9 cellular contexts compared by ENCODE assay signal in genomic region chr16:9139965-9140364, GRCh38. TPM values are rescaled to one million over a fixed set of nuclear protein-coding genes. Genes with fewer than 3 reads are reported as not detected.
DNase-seq lines count a peak whose midpoint lies in the region; ATAC-seq, FAIRE-seq and TF ChIP-seq lines count a peak whose summit lies in the region.
"Had no signal": no experiment of that assay in that cellular context is flagged by ENCODE, and none has a peak within 500 bp of the region (broad histone marks: within the 10 kb centered on the region; RNA-seq: fewer than 3 reads in every experiment).

No MANE protein-coding gene starts in this region.

- no peak overlapping the region for H3K4me2 ChIP-seq in SK-N-SH
- H3K4me2 ChIP-seq in HepG2 (ENCODE audit: low read depth, low read length), result no peak overlapping the region

- H3K79me2 ChIP-seq in SK-N-SH (ENCODE audit: insufficient read depth), result peaks cover 1% of the 10 kb centered on the region; the same call in 1 of the 2 replicates
- H3K79me2 ChIP-seq in HepG2 (ENCODE audit: insufficient read depth, low read length), result no peaks in the 10 kb centered on the region

- TF ChIP-seq EP300 in SK-N-SH (IDR thresholded peaks at IDR 0.05; ENCODE audit: borderline replicate concordance in 1 of 2, low read depth in 1 of 2, low read length in 1 of 2) (no peak), HepG2 (IDR thresholded peaks at IDR 0.05; ENCODE audit: low read depth in 2 of 2, low read length in 2 of 2) (no peak), HepG2 (CRISPR knock-in tag; IDR thresholded peaks at IDR 0.05; ENCODE audit: borderline replicate concordance) (no peak)

- no peak overlapping the region for H3K9ac ChIP-seq in SK-N-SH
- no peak overlapping the region for H3K9ac ChIP-seq in HepG2 (ENCODE audit: insufficient read depth, low read depth, low read length)

- 90% methylated on average over 7 of the region's 7 CpGs for WGBS in SK-N-SH (ENCODE audit: low lambda C conversion rate)
- 69% methylated on average over 7 of the region's 7 CpGs for WGBS in HepG2 (ENCODE audit: low lambda C conversion rate)

- peak; percentile 68 for ATAC-seq in HG02870 (IDR thresholded peaks at IDR 0.05; ENCODE audit: unreplicated experiment)
- peak; percentile 70 for ATAC-seq in HepG2
- no peak for ATAC-seq in GM21526 (IDR thresholded peaks at IDR 0.05; ENCODE audit: low FRiP score, unreplicated experiment)

- no peak overlapping the region for H3K4me3 ChIP-seq in SK-N-SH (ENCODE audit: low read depth in 2 of 2, low read length in 1 of 2)
- no peak overlapping the region for H3K4me3 ChIP-seq in HepG2 (replicated peaks in 1 of 3; ENCODE audit: insufficient read depth in 1 of 3, low read depth in 2 of 3, low read length in 3 of 3)
- no peak overlapping the region for H3K4me3 ChIP-seq in uterus

- TF ChIP-seq RAD21 in SK-N-SH (IDR thresholded peaks at IDR 0.05; ENCODE audit: low read length), result no peak
- no peak for TF ChIP-seq RAD21 in HepG2 (CRISPR knock-in tag; IDR thresholded peaks at IDR 0.05)

- intact Hi-C loops in HepG2 (cut with micrococcal nuclease; ENCODE audit: unreplicated experiment), result loop anchor here (1.0 to 10.0 kb wide), 5 partner anchors 85 to 565 kb away; no protein-coding TSS in a partner anchor
- intact Hi-C loops in uterus (cut with DNase I; ENCODE audit: low total_unique reads), result no loop called here

- peak; percentile 1 for DNase-seq in NCI-H1105 treated with DMSO at 0.1 percent for 48 hours (lab: John Stamatoyannopoulos, UW)
- no peak for DNase-seq in NCI-H1105 (lab: John Stamatoyannopoulos, UW)
- peak; percentile 42 for DNase-seq in SK-N-SH
- DNase-seq in HepG2 (ENCODE audit: low spot score), result peak; percentile 64
- no peak for DNase-seq in GOT3 (lab: John Stamatoyannopoulos, UW)
- no peak for DNase-seq in uterus

- H3K4me1 ChIP-seq in SK-N-SH (ENCODE audit: control insufficient read depth in 1 of 2, insufficient read depth in 2 of 2, low read depth in 1 of 2, low read length in 1 of 2) (peaks cover 0 to 6% of the 10 kb centered on the region in 2 experiments; a peak in 2 of 4 replicates), HepG2 (ENCODE audit: insufficient read depth, low read length) (peaks cover 22% of the 10 kb centered on the region), uterus (no peaks in the 10 kb centered on the region)

- H3K27me3 ChIP-seq in SK-N-SH (ENCODE audit: insufficient read depth), result no peaks in the 10 kb centered on the region
- H3K27me3 ChIP-seq in HepG2 (ENCODE audit: control insufficient read depth in 1 of 2, insufficient read depth in 2 of 2, low read length in 2 of 2), result peaks cover 7 to 14% of the 10 kb centered on the region in 2 experiments; a peak in 4 of 5 replicates
- H3K27me3 ChIP-seq in uterus, result no peaks in the 10 kb centered on the region

- BruUV-seq in HepG2 (replicated peaks; lab: Mats Ljungman, UMichigan), result no TSS peak

- in situ Hi-C loops in HepG2 (cut with HindIII; ENCODE audit: extremely low pct_ligation_motif_present, low pct_unique_long_range_greater_than_20kb), result no loop called here

- H4K20me1 ChIP-seq in SK-N-SH (ENCODE audit: insufficient read depth) (peaks cover 10% of the 10 kb centered on the region; the same call in 1 of the 2 replicates), HepG2 (ENCODE audit: insufficient read depth, low read length) (no peaks in the 10 kb centered on the region)

- TF ChIP-seq POLR2A in HepG2 (IDR thresholded peaks at IDR 0.05; ENCODE audit: insufficient read depth in 1 of 2, low read depth in 2 of 2, low read length in 2 of 2), result no peak
- no peak for TF ChIP-seq POLR2A in uterus (IDR thresholded peaks at IDR 0.05)

- peak; percentile 83 for FAIRE-seq in HepG2 (lab: Jason Lieb, UNC)

- POLR2A ChIA-PET in SK-N-SH (lab: Yijun Ruan, JAX), result no interaction called here
- POLR2A ChIA-PET in HepG2 (lab: Yijun Ruan, JAX), result no interaction called here

- CTCF ChIA-PET in SK-N-SH (lab: Yijun Ruan, JAX), result interaction anchor here (1.1 to 3.6 kb wide), 5 partner anchors 9 to 204 kb away, joined by 3 to 30 read pairs (median 11); no protein-coding TSS in a partner anchor
- CTCF ChIA-PET in HepG2 (lab: Yijun Ruan, JAX; ENCODE audit: low intra/inter-chr PET ratio, low total read pairs), result interaction anchor here (1.3 kb wide), 1 partner anchor 1042 kb away, joined by 4 read pairs; the partner anchor contains the start of gene GRIN2A

- H2AFZ ChIP-seq in SK-N-SH (ENCODE audit: low read depth) (no peak overlapping the region), HepG2 (ENCODE audit: low read length) (no peak overlapping the region)

- no peak overlapping the region for H3K27ac ChIP-seq in SK-N-SH (ENCODE audit: low read depth in 2 of 2, low read length in 1 of 2)
- no peak overlapping the region for H3K27ac ChIP-seq in HepG2 (ENCODE audit: extremely low read length, insufficient read depth, low read length)
- H3K27ac ChIP-seq in uterus, result no peak overlapping the region
- H3K27ac ChIP-seq: epithelial cell of prostate had no signal

- no peak for TF ChIP-seq CTCF in SK-N-SH (IDR thresholded peaks at IDR 0.05)
- no peak for TF ChIP-seq CTCF in HepG2 (CRISPR knock-in tag; IDR thresholded peaks at IDR 0.05)
- TF ChIP-seq CTCF in uterus (IDR thresholded peaks at IDR 0.05), result no peak

- H3K9me2 ChIP-seq in SK-N-SH, result no peaks in the 10 kb centered on the region

- H3K36me3 ChIP-seq in SK-N-SH (replicated peaks in 1 of 2; ENCODE audit: control insufficient read depth in 1 of 2, insufficient read depth in 2 of 2, low read length in 1 of 2), result peaks cover 0 to 5% of the 10 kb centered on the region in 2 experiments
- no peaks in the 10 kb centered on the region for H3K36me3 ChIP-seq in HepG2 (replicated peaks in 1 of 2; ENCODE audit: control insufficient read depth in 1 of 2, insufficient read depth in 2 of 2, low read length in 2 of 2)
- H3K36me3 ChIP-seq in uterus, result no peaks in the 10 kb centered on the region

- H3F3A ChIP-seq in SK-N-SH (replicated peaks; ENCODE audit: insufficient read depth), result no peaks in the 10 kb centered on the region

- H3K9me3 ChIP-seq in SK-N-SH (no peaks in the 10 kb centered on the region), HepG2 (ENCODE audit: low read length) (no peaks in the 10 kb centered on the region), uterus (no peaks in the 10 kb centered on the region)

TF ChIP-seq in SK-N-SH, 30 proteins besides CTCF, POLR2A, EP300 and RAD21 (continues in another document):
- no peak for TF ChIP-seq TCF12 (IDR thresholded peaks at IDR 0.05)
- 0 out of 2 replicates have a peak, but pooled peaks have one; percentile 24 for TF ChIP-seq USF2 (IDR thresholded peaks at IDR 0.05; ENCODE audit: borderline replicate concordance, low read depth, low read length)
- TF ChIP-seq GABPA (IDR thresholded peaks at IDR 0.05; ENCODE audit: low read depth), result no peak
- no peak for TF ChIP-seq MEF2A (IDR thresholded peaks at IDR 0.05; ENCODE audit: borderline replicate concordance, low read depth)

TF ChIP-seq in HepG2, 621 proteins besides CTCF, POLR2A, EP300 and RAD21 (continues in another document):
- TF ChIP-seq ZNF260 (CRISPR knock-in tag; IDR thresholded peaks at IDR 0.05; ENCODE audit: borderline replicate concordance, low read depth) (no peak), ZNF607 (CRISPR knock-in tag; IDR thresholded peaks at IDR 0.05; ENCODE audit: borderline replicate concordance) (no peak), DBP (CRISPR knock-in tag; IDR thresholded peaks at IDR 0.05; ENCODE audit: not compliant biosample characterization) (no peak), CREM (IDR thresholded peaks at IDR 0.05) (peak; percentile 22; the same call in 1 of the 2 replicates), CREM (CRISPR knock-in tag; IDR thresholded peaks at IDR 0.05) (no peak), ONECUT2 (CRISPR knock-in tag; IDR thresholded peaks at IDR 0.05) (no peak), TEAD3 (CRISPR knock-in tag; optimal IDR thresholded peaks at IDR 0.05; ENCODE audit: borderline replicate concordance) (no peak)

RNA-seq across cellular contexts. Expression of gene HAPSTR1, which starts 48.5 kb away (rescaled TPM):
- polyA plus RNA-seq in SK-N-SH (2012; rRNA removed) (7.0 and 8.6 TPM in 2 replicates), HepG2 (2011; rRNA removed) (23.6 and 25.2 TPM in 2 replicates)
- polyA plus RNA-seq in SK-N-SH (2012; cell fraction: cytosol; rRNA removed), result 9.4 and 11.4 TPM in 2 replicates
- polyA plus RNA-seq in SK-N-SH (2012; cell fraction: nucleus; rRNA removed), result 10.2 and 13.8 TPM in 2 replicates
- total RNA-seq in HepG2 (2016; rRNA removed; fragmentation: Illumina TruSeq; extraction: Trizol) (83.2 and 98.4 TPM in 2 replicates), uterus (100 to 1,000 TPM in 1 of 4 donors, 10 to 100 TPM in 3; 16.1 to 113 (median 45.9) TPM)
- total RNA-seq in HepG2 (2016; cell fraction: cytosol; rRNA removed; fragmentation: Illumina TruSeq; extraction: Trizol; ENCODE audit: low read depth), result 7.8 and 8.2 TPM in 2 replicates
- 84.4 and 87.6 TPM in 2 replicates for total RNA-seq in HepG2 (2016; cell fraction: insoluble cytoplasmic fraction; rRNA removed; fragmentation: Illumina TruSeq; extraction: Trizol)
- total RNA-seq in HepG2 (2016; cell fraction: membrane; rRNA removed; fragmentation: Illumina TruSeq; extraction: Trizol), result 37.9 and 42.3 TPM in 2 replicates
- total RNA-seq in HepG2 (2016; cell fraction: nucleus; rRNA removed; fragmentation: Illumina TruSeq; extraction: Trizol), result 61.0 and 71.2 TPM in 2 replicates
- polyA plus RNA-seq in HepG2 (2011; cell fraction: cytosol; rRNA removed), result 10.9 and 17.5 TPM in 2 replicates
- 18.7 and 24.1 TPM in 2 replicates for polyA plus RNA-seq in HepG2 (2011; cell fraction: nucleus; rRNA removed)
- 23.7 and 25.0 TPM in 2 replicates for polyA plus RNA-seq in HepG2 (2012)
- polyA plus RNA-seq in HepG2 (2016; cell fraction: cytosol; fragmentation: Illumina TruSeq; extraction: Trizol; ENCODE audit: low read depth), result 2.8 and 3.6 TPM in 2 replicates
- polyA plus RNA-seq in HepG2 (2016; cell fraction: insoluble cytoplasmic fraction; fragmentation: Illumina TruSeq; extraction: Trizol; ENCODE audit: low read depth), result 37.1 and 37.6 TPM in 2 replicates
- 13.0 and 13.5 TPM in 2 replicates for polyA plus RNA-seq in HepG2 (2016; cell fraction: membrane; fragmentation: Illumina TruSeq; extraction: Trizol; ENCODE audit: low read depth)
- 44.6 and 47.8 TPM in 2 replicates for polyA plus RNA-seq in HepG2 (2016; cell fraction: nucleus; fragmentation: Illumina TruSeq; extraction: Trizol; ENCODE audit: insufficient read depth, low read depth)
- 32.6 and 37.5 TPM in 2 replicates for polyA minus RNA-seq in HepG2 (2011; rRNA and poly(A)+ RNA removed; ENCODE audit: low replicate concordance)
- polyA minus RNA-seq in HepG2 (2011; cell fraction: cytosol; rRNA and poly(A)+ RNA removed), result 34.0 and 41.8 TPM in 2 replicates
- polyA minus RNA-seq in HepG2 (2011; cell fraction: nucleus; rRNA and poly(A)+ RNA removed), result 81.2 and 89.8 TPM in 2 replicates

Comparison
In these comparisons a context has a peak if more than half of its experiments do, and no peak if none do; other contexts are left out.
1. DNase-seq: peak in NCI-H1105 treated with DMSO at 0.1 percent for 48 hours (single experiment), SK-N-SH (single experiment) and HepG2 (single experiment); none in NCI-H1105 (single experiment), GOT3 (single experiment) and uterus (0 of 2).